22 cellular contexts compared by ENCODE assay signal in genomic region chr2:161870531-161870930, GRCh38.
DNase-seq lines count a peak whose midpoint lies in the region; ATAC-seq, FAIRE-seq and TF ChIP-seq lines count a peak whose summit lies in the region.
"Had no signal": no experiment of that assay in that cellular context is flagged by ENCODE, and none has a peak within 500 bp of the region (broad histone marks: within the 10 kb centered on the region; RNA-seq: fewer than 3 reads in every experiment).

No MANE protein-coding gene starts in this region.

- H3K27me3 Mint-ChIP-seq in activated T-helper 17 cell treated with anti-CD3 and anti-CD28 coated beads, Interleukin-2, amount 50 U/mL, for 72 hours: no peaks in the 10 kb centered on the region
- H3K27me3 Mint-ChIP-seq: B cell had no signal

- no peak overlapping the region for H2AFZ ChIP-seq in K562 (ENCODE audit: low read depth, low read length)

- peak; percentile 49 for FAIRE-seq in K562 (lab: Jason Lieb, UNC)
- FAIRE-seq: A549, D721Med, GM12892, GM18507 had no signal

- no peak for TF ChIP-seq RAD21 in K562 (CRISPR knock-in tag; conservative IDR thresholded peaks at IDR 0.05 in 1 of 2, IDR thresholded peaks at IDR 0.05 in 1 of 2)

- DNase-seq in SK-N-MC (ENCODE audit: low read depth, low spot score) (peak; percentile 18), K562 (ENCODE audit: extremely low read depth in 1 of 4, low spot score in 3 of 4) (no peak), cerebellar nuclear complex (lab: John Stamatoyannopoulos, UW) (no peak), OCI-M1 (lab: John Stamatoyannopoulos, UW) (no peak)
- DNase-seq in stimulated activated effector memory CD8-positive, alpha-beta T cell treated with anti-CD3 and anti-CD28 coated beads, Interleukin-12 subunit alpha, Interleukin-12 subunit beta, amount 100 ng/mL, for 72 hours (ENCODE audit: low spot score in 2 of 2): no peak
- no peak for DNase-seq in activated T-cell treated with anti-CD3 and anti-CD28 coated beads, Interleukin-2, amount 50 U/mL, for 1 hour
- DNase-seq: AML-193; Caco-2; Calu3; CD4-positive, alpha-beta T cell; CD8-positive, alpha-beta T cell; DMS79 treated with DMSO at 0.1 percent for 48 hours; GF-D8 had no signal

- no peak overlapping the region for H3K4me2 ChIP-seq in K562 (ENCODE audit: insufficient read depth, low read length)
- H3K4me2 ChIP-seq: A549; BLaER1 treated with 17β-estradiol and CSF1 and Interleukin-3, amounts not matched to agents 10 nM and 100 nM had no signal

- TF ChIP-seq CTCF in K562 (IDR thresholded peaks at IDR 0.05 in 2 of 3, conservative IDR thresholded peaks at IDR 0.05 in 1 of 3; ENCODE audit: insufficient read depth in 2 of 3, low read depth in 1 of 3, low read length in 3 of 3): no peak

- TF ChIP-seq EP300 in K562 (IDR thresholded peaks at IDR 0.05; ENCODE audit: low read length): no peak

- H3K36me3 ChIP-seq in SK-N-MC (ENCODE audit: insufficient read depth, low read length) (no peaks in the 10 kb centered on the region), K562 (ENCODE audit: control insufficient read depth, insufficient read depth, low read length) (no peaks in the 10 kb centered on the region)
- H3K36me3 ChIP-seq: BLaER1 treated with 17β-estradiol and CSF1 and Interleukin-3, amounts not matched to agents 10 nM and 100 nM had no signal

- no peaks in the 10 kb centered on the region for H3K9me3 Mint-ChIP-seq in activated T-helper 17 cell treated with anti-CD3 and anti-CD28 coated beads, Interleukin-2, amount 50 U/mL, for 72 hours
- no peaks in the 10 kb centered on the region for H3K9me3 Mint-ChIP-seq in stimulated activated effector memory CD8-positive, alpha-beta T cell treated with anti-CD3 and anti-CD28 coated beads, Interleukin-12 subunit alpha, Interleukin-12 subunit beta, amount 100 ng/mL, for 72 hours
- H3K9me3 Mint-ChIP-seq: CD4-positive, alpha-beta T cell; CD8-positive, alpha-beta T cell had no signal

- H3K9ac ChIP-seq in SK-N-MC (ENCODE audit: insufficient read length): no peak overlapping the region
- H3K9ac ChIP-seq in K562 (ENCODE audit: insufficient read depth in 1 of 2, low read depth in 2 of 2, low read length in 2 of 2): no peak overlapping the region
- H3K9ac ChIP-seq: BLaER1 treated with 17β-estradiol and CSF1 and Interleukin-3, amounts not matched to agents 10 nM and 100 nM had no signal

- intact Hi-C loops in K562 (cut with micrococcal nuclease): no loop called here

- no peaks in the 10 kb centered on the region for H3K4me1 ChIP-seq in K562 (replicated peaks in 1 of 2; ENCODE audit: control insufficient read depth in 2 of 2, insufficient read depth in 2 of 2, low read length in 2 of 2)
- H3K4me1 ChIP-seq: A549; BLaER1 treated with 17β-estradiol and CSF1 and Interleukin-3, amounts not matched to agents 10 nM and 100 nM; Caco-2 had no signal

- H3K27ac Mint-ChIP-seq in activated T-helper 17 cell treated with anti-CD3 and anti-CD28 coated beads, Interleukin-2, amount 50 U/mL, for 72 hours: no peak overlapping the region
- H3K27ac Mint-ChIP-seq in stimulated activated effector memory CD8-positive, alpha-beta T cell treated with anti-CD3 and anti-CD28 coated beads, Interleukin-12 subunit alpha, Interleukin-12 subunit beta, amount 100 ng/mL, for 72 hours: no peak overlapping the region
- H3K27ac Mint-ChIP-seq: B cell; CD4-positive, alpha-beta T cell; CD8-positive, alpha-beta T cell had no signal

- no peaks in the 10 kb centered on the region for H3K36me3 Mint-ChIP-seq in activated T-helper 17 cell treated with anti-CD3 and anti-CD28 coated beads, Interleukin-2, amount 50 U/mL, for 72 hours (ENCODE audit: low read depth)
- no peaks in the 10 kb centered on the region for H3K36me3 Mint-ChIP-seq in stimulated activated effector memory CD8-positive, alpha-beta T cell treated with anti-CD3 and anti-CD28 coated beads, Interleukin-12 subunit alpha, Interleukin-12 subunit beta, amount 100 ng/mL, for 72 hours
- H3K36me3 Mint-ChIP-seq: CD8-positive, alpha-beta T cell had no signal

- no peaks in the 10 kb centered on the region for H3K4me1 Mint-ChIP-seq in activated T-helper 17 cell treated with anti-CD3 and anti-CD28 coated beads, Interleukin-2, amount 50 U/mL, for 72 hours
- H3K4me1 Mint-ChIP-seq in stimulated activated effector memory CD8-positive, alpha-beta T cell treated with anti-CD3 and anti-CD28 coated beads, Interleukin-12 subunit alpha, Interleukin-12 subunit beta, amount 100 ng/mL, for 72 hours: no peaks in the 10 kb centered on the region
- H3K4me1 Mint-ChIP-seq: B cell had no signal

- H3K9me3 ChIP-seq in SK-N-MC (ENCODE audit: low read depth, low read length) (no peaks in the 10 kb centered on the region), K562 (replicated peaks; ENCODE audit: control insufficient read depth, insufficient read depth, low read depth, low read length) (no peaks in the 10 kb centered on the region)
- H3K9me3 ChIP-seq: A549; BLaER1 treated with 17β-estradiol and CSF1 and Interleukin-3, amounts not matched to agents 10 nM and 100 nM; Caco-2 had no signal

- TF ChIP-seq POLR2A in K562 (conservative IDR thresholded peaks at IDR 0.05): no peak

- H3K27ac ChIP-seq in SK-N-MC (no peak overlapping the region), K562 (ENCODE audit: extremely low read depth, low read depth, low read length) (no peak overlapping the region)
- H3K27ac ChIP-seq: 22Rv1; A549; BLaER1 treated with 17β-estradiol and CSF1 and Interleukin-3, amounts not matched to agents 10 nM and 100 nM; C4-2B had no signal

- POLR2A ChIA-PET in K562 (lab: Yijun Ruan, JAX): no interaction called here

- H4K20me1 ChIP-seq in K562 (replicated peaks; ENCODE audit: control insufficient read depth, insufficient read depth, low read length): no peaks in the 10 kb centered on the region
- H4K20me1 ChIP-seq: BLaER1 treated with 17β-estradiol and CSF1 and Interleukin-3, amounts not matched to agents 10 nM and 100 nM had no signal

- no peak overlapping the region for H3K4me3 Mint-ChIP-seq in activated T-helper 17 cell treated with anti-CD3 and anti-CD28 coated beads, Interleukin-2, amount 50 U/mL, for 72 hours
- H3K4me3 Mint-ChIP-seq in stimulated activated effector memory CD8-positive, alpha-beta T cell treated with anti-CD3 and anti-CD28 coated beads, Interleukin-12 subunit alpha, Interleukin-12 subunit beta, amount 100 ng/mL, for 72 hours: no peak overlapping the region
- H3K4me3 Mint-ChIP-seq: B cell; CD4-positive, alpha-beta T cell; CD8-positive, alpha-beta T cell had no signal

- BruUV-seq in K562 (replicated peaks; lab: Mats Ljungman, UMichigan): no TSS peak

- H3K4me3 ChIP-seq in SK-N-MC (no peak overlapping the region), K562 (no peak overlapping the region)
- H3K4me3 ChIP-seq: A549; BLaER1 treated with 17β-estradiol and CSF1 and Interleukin-3, amounts not matched to agents 10 nM and 100 nM had no signal

- H3K27me3 ChIP-seq in K562 (ENCODE audit: control insufficient read depth in 2 of 2, insufficient read depth in 2 of 2, low read length in 2 of 2): no peaks in the 10 kb centered on the region
- H3K27me3 ChIP-seq: BLaER1 treated with 17β-estradiol and CSF1 and Interleukin-3, amounts not matched to agents 10 nM and 100 nM had no signal

- no peaks in the 10 kb centered on the region for H3K9me1 ChIP-seq in K562 (ENCODE audit: control insufficient read depth, insufficient read depth, low read length)

- in situ Hi-C loops in K562 (cut with MboI): no loop called here

- ATAC-seq in activated T-helper 17 cell treated with anti-CD3 and anti-CD28 coated beads, Interleukin-2, amount 50 U/mL, for 72 hours (replicated peaks): peak; percentile 63
- ATAC-seq in K562: no peak
- peak; percentile 75 for ATAC-seq in stimulated activated effector memory CD8-positive, alpha-beta T cell treated with anti-CD3 and anti-CD28 coated beads, Interleukin-12 subunit alpha, Interleukin-12 subunit beta, amount 100 ng/mL, for 72 hours
- ATAC-seq: A549; CD8-positive, alpha-beta T cell had no signal

- CTCF ChIA-PET in K562 (lab: Yijun Ruan, JAX; ENCODE audit: low intra/inter-chr PET ratio): no interaction called here

- no peaks in the 10 kb centered on the region for H3K79me2 ChIP-seq in K562 (ENCODE audit: control insufficient read depth, insufficient read depth, low read length)

TF ChIP-seq in K562, 482 proteins besides CTCF, POLR2A, EP300 and RAD21 (continues in another document):
- TF ChIP-seq SMC3 (conservative IDR thresholded peaks at IDR 0.05; ENCODE audit: insufficient read depth, low read depth, low read length) (no peak), ETS2 (tag; IDR thresholded peaks at IDR 0.05; ENCODE audit: borderline replicate concordance, poor library complexity, severe bottlenecking) (no peak), POLR2G (IDR thresholded peaks at IDR 0.05; ENCODE audit: low read depth, low read length) (no peak), MCM2 (IDR thresholded peaks at IDR 0.05; ENCODE audit: low read depth) (no peak), NBN (IDR thresholded peaks at IDR 0.05; ENCODE audit: low read depth) (no peak), ZNF398 (CRISPR knock-in tag; IDR thresholded peaks at IDR 0.05) (no peak), ZNF212 (CRISPR knock-in tag; IDR thresholded peaks at IDR 0.05) (no peak)
